In genomic region chr1:44594871-44595735, GRCh38 we compare ENCODE assay signal across 8 cellular contexts.
DNase-seq lines count a peak whose midpoint lies in the region; ATAC-seq lines count a peak whose summit lies in the region.

No MANE protein-coding gene starts in this region.

- H3K27ac Mint-ChIP-seq in activated CD4-positive, alpha-beta memory T cell treated with anti-CD3 and anti-CD28 coated beads, Interleukin-2, amount 10 ng/mL, durations not matched to agents 7 days and 5 days, result no peak overlapping the region

- H3K56ac ChIP-seq in mesendoderm (ENCODE audit: low read length), result no peak overlapping the region

- H3K4me3 Mint-ChIP-seq in activated CD4-positive, alpha-beta memory T cell treated with anti-CD3 and anti-CD28 coated beads, Interleukin-2, amount 10 ng/mL, durations not matched to agents 7 days and 5 days, result no peak overlapping the region

- no peak overlapping the region for H4K8ac ChIP-seq in mesendoderm (ENCODE audit: low read depth, low read length)

- H3K4me1 ChIP-seq in mesendoderm (ENCODE audit: control insufficient read depth, low read depth, low read length), result no peaks in the 10 kb centered on the region

- H3K36me3 ChIP-seq in mesendoderm (ENCODE audit: control insufficient read depth, insufficient read depth, low read length), result no peaks in the 10 kb centered on the region

- peak; percentile 58 for ATAC-seq in HG02610 (IDR thresholded peaks at IDR 0.05; ENCODE audit: unreplicated experiment)
- no peak for ATAC-seq in GM18519 (IDR thresholded peaks at IDR 0.05; ENCODE audit: low FRiP score, unreplicated experiment)

- H2BK15ac ChIP-seq in mesendoderm (replicated peaks; ENCODE audit: low read depth), result no peak overlapping the region

- H3K36me3 Mint-ChIP-seq in activated CD4-positive, alpha-beta memory T cell treated with anti-CD3 and anti-CD28 coated beads, Interleukin-2, amount 10 ng/mL, durations not matched to agents 7 days and 5 days (ENCODE audit: low read depth), result no peaks in the 10 kb centered on the region

- no peak overlapping the region for H4K5ac ChIP-seq in mesendoderm (ENCODE audit: low read length)

- H2AK5ac ChIP-seq in mesendoderm (ENCODE audit: low read length), result no peak overlapping the region

- H3K79me1 ChIP-seq in mesendoderm (ENCODE audit: low read length), result no peaks in the 10 kb centered on the region

- no peak overlapping the region for H3K23ac ChIP-seq in mesendoderm (ENCODE audit: low read length)

- POLR2A ChIA-PET in activated CD4-positive, alpha-beta memory T cell treated with anti-CD3 and anti-CD28 coated beads, Interleukin-2, amount 10 ng/mL, durations not matched to agents 7 days and 5 days (lab: Charles Lee), result no interaction called here

- no peaks in the 10 kb centered on the region for H3K9me3 Mint-ChIP-seq in activated CD4-positive, alpha-beta memory T cell treated with anti-CD3 and anti-CD28 coated beads, Interleukin-2, amount 10 ng/mL, durations not matched to agents 7 days and 5 days

- no peak overlapping the region for H2BK120ac ChIP-seq in mesendoderm (ENCODE audit: low read depth, low read length)

- H3K27ac ChIP-seq in mesendoderm (ENCODE audit: low read depth, low read length), result no peak overlapping the region

- no peak overlapping the region for H3K18ac ChIP-seq in mesendoderm (ENCODE audit: low read length)

- no CpG with 5 or more reads among the region's 14 CpGs for WGBS in mesendoderm (ENCODE audit: extremely low coverage, insufficient coverage, low lambda C conversion rate)

- H3K27me3 Mint-ChIP-seq in activated CD4-positive, alpha-beta memory T cell treated with anti-CD3 and anti-CD28 coated beads, Interleukin-2, amount 10 ng/mL, durations not matched to agents 7 days and 5 days, result peaks cover 3% of the 10 kb centered on the region

- no peak overlapping the region for H3K4me3 ChIP-seq in mesendoderm (ENCODE audit: low read length)

- CTCF ChIA-PET in activated CD4-positive, alpha-beta memory T cell treated with anti-CD3 and anti-CD28 coated beads, Interleukin-2, amount 10 ng/mL, durations not matched to agents 7 days and 5 days (lab: Charles Lee), result interaction anchor here (0.5 to 3.8 kb wide), 21 partner anchors 9 to 383 kb away, joined by 3 to 29 read pairs (median 4); no protein-coding TSS in a partner anchor

- DNase-seq in DMS 273 (lab: John Stamatoyannopoulos, UW; ENCODE audit: unreplicated experiment), result peak; percentile 88
- DNase-seq in NCI-H510A (lab: John Stamatoyannopoulos, UW), result peak; percentile 43
- DNase-seq in activated CD4-positive, alpha-beta memory T cell treated with anti-CD3 and anti-CD28 coated beads, Interleukin-2, amount 10 ng/mL, durations not matched to agents 7 days and 5 days, result peak; percentile 79
- DNase-seq in effector CD4-positive, alpha-beta T cell, result peak; percentile 72
- DNase-seq in mesendoderm, result peak; percentile 71
- DNase-seq in stimulated activated CD8-positive, alpha-beta memory T cell treated with anti-CD3 and anti-CD28 coated beads, Interleukin-15, amount 100 ng/mL, for 48 hours (ENCODE audit: low read depth in 2 of 2), result peak; percentile 48 to 55

- no peaks in the 10 kb centered on the region for H3K79me2 ChIP-seq in mesendoderm (ENCODE audit: control insufficient read depth, insufficient read depth, low read length)

- no peak overlapping the region for H3K4me2 ChIP-seq in mesendoderm (ENCODE audit: low read length)

- no peak overlapping the region for H3K9ac ChIP-seq in mesendoderm (ENCODE audit: low read length)

- no peaks in the 10 kb centered on the region for H3K27me3 ChIP-seq in mesendoderm (ENCODE audit: insufficient read depth, low read length, poor library complexity)

- no peaks in the 10 kb centered on the region for H3K4me1 Mint-ChIP-seq in activated CD4-positive, alpha-beta memory T cell treated with anti-CD3 and anti-CD28 coated beads, Interleukin-2, amount 10 ng/mL, durations not matched to agents 7 days and 5 days

- no peak overlapping the region for H2BK5ac ChIP-seq in mesendoderm (ENCODE audit: low read length)

- no peak overlapping the region for H3K4ac ChIP-seq in mesendoderm (ENCODE audit: low read depth, low read length)
